Comparison of ENCODE assay signal across 8 cellular contexts in genomic region chr7:130441408-130441854, GRCh38. TPM values are rescaled to one million over a fixed set of nuclear protein-coding genes. Genes with fewer than 3 reads are reported as not detected.
DNase-seq lines count a peak whose midpoint lies in the region; ATAC-seq lines count a peak whose summit lies in the region.

No MANE protein-coding gene starts in this region.

- no peak for ATAC-seq in activated CD8-positive, alpha-beta T cell treated with anti-CD3 and anti-CD28 coated beads, Interleukin-2, amount 10 ng/mL, durations not matched to agents 7 days and 5 days
- ATAC-seq in GM19351 (IDR thresholded peaks at IDR 0.05; ENCODE audit: unreplicated experiment) (no peak), HG02759 (IDR thresholded peaks at IDR 0.05; ENCODE audit: unreplicated experiment) (no peak)

- H3K4me3 ChIP-seq in skeletal muscle cell (ENCODE audit: low read depth, low read length): peak overlapping the region; percentile 73

- H3K27ac Mint-ChIP-seq in activated CD8-positive, alpha-beta T cell treated with anti-CD3 and anti-CD28 coated beads, Interleukin-2, amount 10 ng/mL, durations not matched to agents 7 days and 5 days: peak overlapping the region; percentile 99

- POLR2A ChIA-PET in activated CD8-positive, alpha-beta T cell treated with anti-CD3 and anti-CD28 coated beads, Interleukin-2, amount 10 ng/mL, durations not matched to agents 7 days and 5 days (lab: Charles Lee): interaction anchor here (1.5 to 2.5 kb wide), 2 partner anchors 47 to 236 kb away, joined by 5 to 8 read pairs; partner anchors contain the start of gene TMEM209

- peaks cover 23% of the 10 kb centered on the region for H3K36me3 Mint-ChIP-seq in activated CD8-positive, alpha-beta T cell treated with anti-CD3 and anti-CD28 coated beads, Interleukin-2, amount 10 ng/mL, durations not matched to agents 7 days and 5 days (ENCODE audit: low read depth)

- no peaks in the 10 kb centered on the region for H3K9me3 Mint-ChIP-seq in activated CD8-positive, alpha-beta T cell treated with anti-CD3 and anti-CD28 coated beads, Interleukin-2, amount 10 ng/mL, durations not matched to agents 7 days and 5 days (ENCODE audit: insufficient read depth)

- in situ Hi-C loops in G401 (cut with HindIII; ENCODE audit: low sequenced_read_pairs): no loop called here

- H3K4me3 Mint-ChIP-seq in activated CD8-positive, alpha-beta T cell treated with anti-CD3 and anti-CD28 coated beads, Interleukin-2, amount 10 ng/mL, durations not matched to agents 7 days and 5 days: peak overlapping the region; percentile 97

- DNase-seq in G401 (ENCODE audit: low spot score) (peak; percentile 91), NCI-H1694 treated with DMSO at 0.1 percent for 48 hours (lab: John Stamatoyannopoulos, UW) (peak; percentile 86), iPS DF 19.7 (ENCODE audit: low read depth, low spot score) (peak; percentile 64), skeletal muscle cell (ENCODE audit: low read depth) (no peak)
- DNase-seq in activated CD8-positive, alpha-beta T cell treated with anti-CD3 and anti-CD28 coated beads, Interleukin-2, amount 10 ng/mL, durations not matched to agents 7 days and 5 days: no peak
- DNase-seq in central memory CD4-positive, alpha-beta T cell: no peak

- no peaks in the 10 kb centered on the region for H3K27me3 Mint-ChIP-seq in activated CD8-positive, alpha-beta T cell treated with anti-CD3 and anti-CD28 coated beads, Interleukin-2, amount 10 ng/mL, durations not matched to agents 7 days and 5 days (ENCODE audit: low read depth)

- CTCF ChIA-PET in activated CD8-positive, alpha-beta T cell treated with anti-CD3 and anti-CD28 coated beads, Interleukin-2, amount 10 ng/mL, durations not matched to agents 7 days and 5 days (lab: Charles Lee): interaction anchor here (0.6 to 1.5 kb wide), 4 partner anchors 12 to 46 kb away, joined by 3 to 4 read pairs (median 4); no protein-coding TSS in a partner anchor

- H3K4me1 Mint-ChIP-seq in activated CD8-positive, alpha-beta T cell treated with anti-CD3 and anti-CD28 coated beads, Interleukin-2, amount 10 ng/mL, durations not matched to agents 7 days and 5 days (ENCODE audit: low read depth): peaks cover 43% of the 10 kb centered on the region

RNA-seq across cellular contexts. Expression of gene CEP41, which starts 0.6 kb away (rescaled TPM):
- total RNA-seq in G401 (2014; rRNA removed; shearing (Covaris generic)): 0.80 TPM in 1 of 2 replicates, not detected in the other
- total RNA-seq in activated CD8-positive, alpha-beta T cell treated with anti-CD3 and anti-CD28 coated beads, Interleukin-2, amount 10 ng/mL, durations not matched to agents 7 days and 5 days: 10 to 100 TPM; 27.6 to 31.1 TPM

RNA-seq across cellular contexts. Expression of gene MEST, which starts 50.5 kb away (rescaled TPM):
- 0.34 and 4.6 TPM in 2 replicates for total RNA-seq in G401 (2014; rRNA removed; shearing (Covaris generic))
- total RNA-seq in activated CD8-positive, alpha-beta T cell treated with anti-CD3 and anti-CD28 coated beads, Interleukin-2, amount 10 ng/mL, durations not matched to agents 7 days and 5 days: 1 to 10 TPM; 2.9 to 3.5 TPM

Comparison
In these comparisons a context has a peak if more than half of its experiments do, and no peak if none do; other contexts are left out.
1. DNase-seq: peak in G401 (single experiment), NCI-H1694 treated with DMSO at 0.1 percent for 48 hours (single experiment) and iPS DF 19.7 (single experiment); none in activated CD8-positive, alpha-beta T cell treated with anti-CD3 and anti-CD28 coated beads, Interleukin-2, amount 10 ng/mL, durations not matched to agents 7 days and 5 days (single experiment), skeletal muscle cell (single experiment) and central memory CD4-positive, alpha-beta T cell (single experiment).
2. RNA of gene CEP41, which starts 0.6 kb away (total RNA-seq): 27.6 to 31.1 TPM in activated CD8-positive, alpha-beta T cell treated with anti-CD3 and anti-CD28 coated beads, Interleukin-2, amount 10 ng/mL, durations not matched to agents 7 days and 5 days; 0.80 TPM in G401; every median in the first group is over 10 times any median in the second.